Comparison of ENCODE assay signal across 1 cellular context in genomic region chr3:50235716-50236483, GRCh38.
TF ChIP-seq lines count a peak whose summit lies in the region.

GNAI2 (plus strand) TSS chr3:50236204; CDS start chr3:50236336, 132 bp downstream.

TF ChIP-seq in HEK293, 187 proteins besides CTCF, POLR2A, EP300 and RAD21 (continued from another document):
- TF ChIP-seq ZNF26 (tag by site-specific recombination; IDR thresholded peaks at IDR 0.05) (no peak), ZFP3 (tag by site-specific recombination; IDR thresholded peaks at IDR 0.05; ENCODE audit: low read depth) (no peak), ZNF518A (tag by site-specific recombination; conservative IDR thresholded peaks at IDR 0.05; ENCODE audit: low read depth) (no peak), SP7 (tag by site-specific recombination; IDR thresholded peaks at IDR 0.05) (0 out of 2 replicates have a peak, but pooled peaks have one; percentile 46), ZNF423 (tag by site-specific recombination; IDR thresholded peaks at IDR 0.05) (no peak), GLIS2 (tag by site-specific recombination; IDR thresholded peaks at IDR 0.05) (peak; percentile 16; the same call in 1 of the 2 replicates), ZSCAN18 (tag by site-specific recombination; IDR thresholded peaks at IDR 0.05) (no peak), ZFHX2 (tag by site-specific recombination; conservative IDR thresholded peaks at IDR 0.05) (no peak), ZNF658 (tag by site-specific recombination; IDR thresholded peaks at IDR 0.05) (no peak), ZSCAN16 (tag by site-specific recombination; IDR thresholded peaks at IDR 0.05) (0 out of 2 replicates have a peak, but pooled peaks have one; percentile 36), INSM2 (tag by site-specific recombination; IDR thresholded peaks at IDR 0.05) (no peak), ZNF404 (tag by site-specific recombination; IDR thresholded peaks at IDR 0.05) (no peak), KLF10 (tag by site-specific recombination; IDR thresholded peaks at IDR 0.05) (peak; percentile 46; the same call in 1 of the 2 replicates), BCL11B (tag by site-specific recombination; IDR thresholded peaks at IDR 0.05; ENCODE audit: low read depth) (no peak), PRDM6 (tag by site-specific recombination; IDR thresholded peaks at IDR 0.05) (no peak), ZFP69B (tag by site-specific recombination; IDR thresholded peaks at IDR 0.05) (no peak), YY1 (tag by site-specific recombination; IDR thresholded peaks at IDR 0.05) (no peak), ZNF660 (tag by site-specific recombination; IDR thresholded peaks at IDR 0.05) (peak; percentile 25; the same call in 1 of the 2 replicates), KLF9 (tag by site-specific recombination; IDR thresholded peaks at IDR 0.05; ENCODE audit: low read depth) (no peak), ZNF510 (tag by site-specific recombination; IDR thresholded peaks at IDR 0.05; ENCODE audit: insufficient replicate concordance) (no peak), ZXDB (tag by site-specific recombination; IDR thresholded peaks at IDR 0.05) (no peak), KLF17 (tag by site-specific recombination; IDR thresholded peaks at IDR 0.05) (no peak), ZBTB49 (tag by site-specific recombination; IDR thresholded peaks at IDR 0.05; ENCODE audit: low read depth) (no peak), ZNF211 (tag by site-specific recombination; IDR thresholded peaks at IDR 0.05; ENCODE audit: low read depth) (no peak)
